ENCODE assay signal across 7 cellular contexts in genomic region chr11:60831143-60831500, GRCh38. TPM values are rescaled to one million over a fixed set of nuclear protein-coding genes. Genes with fewer than 3 reads are reported as not detected.
DNase-seq lines count a peak whose midpoint lies in the region; ATAC-seq and TF ChIP-seq lines count a peak whose summit lies in the region.

No MANE protein-coding gene starts in this region.

- TF ChIP-seq CTCF in GM13976 (IDR thresholded peaks at IDR 0.05; ENCODE audit: borderline replicate concordance, control extremely low read depth, extremely low read depth, insufficient read depth, missing control alignments), result peak; percentile 98
- peak; percentile 92 to 96 for TF ChIP-seq CTCF in left lung (IDR thresholded peaks at IDR 0.05)

- H3K27me3 ChIP-seq in left lung, result peaks cover 11 to 86% of the 10 kb centered on the region in 2 donors

- H3K36me3 ChIP-seq in left lung, result no peaks in the 10 kb centered on the region

- no peaks in the 10 kb centered on the region for H3K9me3 ChIP-seq in left lung

- no peak overlapping the region for H3K4me3 ChIP-seq in left lung

- in situ Hi-C loops in GM13976 (cut with MboI; ENCODE audit: low sequenced_read_pairs, unreplicated experiment), result loop anchor here (10.0 to 25.0 kb wide), 2 partner anchors 64 to 356 kb away; no protein-coding TSS in a partner anchor

- peak; percentile 73 for ATAC-seq in HG03196 (IDR thresholded peaks at IDR 0.05; ENCODE audit: unreplicated experiment)
- peak; percentile 97 for ATAC-seq in left lung

- H3K27ac ChIP-seq in left lung, result no peak overlapping the region

- peaks cover 0 to 13% of the 10 kb centered on the region in 2 donors for H3K4me1 ChIP-seq in left lung

- intact Hi-C loops in left lung (cut with DNase I), result loop anchor here in 1 of 2 donors (10.0 kb wide), 1 partner anchor 354 kb away; no protein-coding TSS in a partner anchor

- DNase-seq in GM13976 (ENCODE audit: low spot score), result peak; percentile 85
- DNase-seq in NCI-H510A (lab: John Stamatoyannopoulos, UW), result peak; percentile 76
- DNase-seq in activated CD4-positive, alpha-beta T cell treated with anti-CD3 and anti-CD28 coated beads for 4 hours, result peak; percentile 71 to 79
- peak; percentile 90 for DNase-seq in cerebellum (ENCODE audit: low spot score)
- DNase-seq in left lung, result peak; percentile 79 to 93
- DNase-seq in stimulated activated CD4-positive, alpha-beta T cell treated with anti-CD3 and anti-CD28 coated beads, Interleukin-4, amount 100 ng/mL, for 48 hours (ENCODE audit: low read depth in 2 of 2), result peak; percentile 67 to 72

RNA-seq across cellular contexts. Expression of gene CCDC86, which starts 10.8 kb away (rescaled TPM):
- total RNA-seq in cerebellum (3.0 TPM), left lung (10 to 100 TPM; 10.2 to 23.1 TPM)

RNA-seq across cellular contexts. Expression of gene PTGDR2, which starts 24.6 kb away (rescaled TPM):
- total RNA-seq in cerebellum, result 0.73 TPM
- under 1 TPM in 1 of 2 donors, not detected in 1; 0.21 TPM for total RNA-seq in left lung

RNA-seq across cellular contexts. Expression of gene ZP1, which starts 36.2 kb away (rescaled TPM):
- total RNA-seq in cerebellum (not detected), left lung (not detected)

RNA-seq across cellular contexts. Expression of gene MS4A10, which starts 46.0 kb away (rescaled TPM):
- total RNA-seq in cerebellum (not detected), left lung (not detected)
